ENCODE assay signal across 2 cellular contexts in genomic region chr12:23931176-23931575, GRCh38.
A peak's percentile ranks its signal among the peaks of the same experiment; 100 is the strongest.
TF ChIP-seq lines count a peak whose summit lies in the region.

No MANE protein-coding gene starts in this region.

TF ChIP-seq in HepG2, 621 proteins besides CTCF, POLR2A, EP300 and RAD21:
- TF ChIP-seq BCL3 (CRISPR knock-in tag; IDR thresholded peaks at IDR 0.05) (no peak), HES4 (CRISPR knock-in tag; IDR thresholded peaks at IDR 0.05; ENCODE audit: borderline replicate concordance) (no peak), SMAD9 (CRISPR knock-in tag; IDR thresholded peaks at IDR 0.05) (no peak), ZNF20 (CRISPR knock-in tag; IDR thresholded peaks at IDR 0.05) (no peak), CHD4 (IDR thresholded peaks at IDR 0.05; ENCODE audit: borderline replicate concordance, low read length) (peak; percentile 69), DNMT3B (CRISPR knock-in tag; conservative IDR thresholded peaks at IDR 0.05) (no peak)
- TF ChIP-seq, protein P1, sequence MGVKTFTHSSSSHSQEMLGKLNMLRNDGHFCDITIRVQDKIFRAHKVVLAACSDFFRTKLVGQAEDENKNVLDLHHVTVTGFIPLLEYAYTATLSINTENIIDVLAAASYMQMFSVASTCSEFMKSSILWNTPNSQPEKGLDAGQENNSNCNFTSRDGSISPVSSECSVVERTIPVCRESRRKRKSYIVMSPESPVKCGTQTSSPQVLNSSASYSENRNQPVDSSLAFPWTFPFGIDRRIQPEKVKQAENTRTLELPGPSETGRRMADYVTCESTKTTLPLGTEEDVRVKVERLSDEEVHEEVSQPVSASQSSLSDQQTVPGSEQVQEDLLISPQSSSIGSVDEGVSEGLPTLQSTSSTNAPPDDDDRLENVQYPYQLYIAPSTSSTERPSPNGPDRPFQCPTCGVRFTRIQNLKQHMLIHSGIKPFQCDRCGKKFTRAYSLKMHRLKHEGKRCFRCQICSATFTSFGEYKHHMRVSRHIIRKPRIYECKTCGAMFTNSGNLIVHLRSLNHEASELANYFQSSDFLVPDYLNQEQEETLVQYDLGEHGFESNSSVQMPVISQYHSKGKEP (CRISPR knock-in tag; IDR thresholded peaks at IDR 0.05), result no peak
- TF ChIP-seq, protein P2, sequence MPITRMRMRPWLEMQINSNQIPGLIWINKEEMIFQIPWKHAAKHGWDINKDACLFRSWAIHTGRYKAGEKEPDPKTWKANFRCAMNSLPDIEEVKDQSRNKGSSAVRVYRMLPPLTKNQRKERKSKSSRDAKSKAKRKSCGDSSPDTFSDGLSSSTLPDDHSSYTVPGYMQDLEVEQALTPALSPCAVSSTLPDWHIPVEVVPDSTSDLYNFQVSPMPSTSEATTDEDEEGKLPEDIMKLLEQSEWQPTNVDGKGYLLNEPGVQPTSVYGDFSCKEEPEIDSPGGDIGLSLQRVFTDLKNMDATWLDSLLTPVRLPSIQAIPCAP (CRISPR knock-in tag; IDR thresholded peaks at IDR 0.05; ENCODE audit: low read depth), result no peak

TF ChIP-seq in K562, 482 proteins besides CTCF, POLR2A, EP300 and RAD21:
- TF ChIP-seq RBM25 (IDR thresholded peaks at IDR 0.05; ENCODE audit: low read depth, low read length, severe bottlenecking), result peak; percentile 91
- no peak for TF ChIP-seq RBFOX2 (IDR thresholded peaks at IDR 0.05; ENCODE audit: low read depth, low read length)
- peak in 1 of 2 experiments; percentile 56; a peak in 2 of 4 replicates for TF ChIP-seq KDM1A (IDR thresholded peaks at IDR 0.05)
- no peak for TF ChIP-seq CEBPZ (IDR thresholded peaks at IDR 0.05; ENCODE audit: borderline replicate concordance, low read depth, low read length)
- TF ChIP-seq BCOR (IDR thresholded peaks at IDR 0.05), result peak; percentile 57; the same call in 1 of the 2 replicates
- peak; percentile 39 for TF ChIP-seq ZFP36 (IDR thresholded peaks at IDR 0.05; ENCODE audit: low read depth, low read length, partially characterized antibody)
TF ChIP-seq in K562: peak in this region for 4.
